In the genomic region with DNA sequence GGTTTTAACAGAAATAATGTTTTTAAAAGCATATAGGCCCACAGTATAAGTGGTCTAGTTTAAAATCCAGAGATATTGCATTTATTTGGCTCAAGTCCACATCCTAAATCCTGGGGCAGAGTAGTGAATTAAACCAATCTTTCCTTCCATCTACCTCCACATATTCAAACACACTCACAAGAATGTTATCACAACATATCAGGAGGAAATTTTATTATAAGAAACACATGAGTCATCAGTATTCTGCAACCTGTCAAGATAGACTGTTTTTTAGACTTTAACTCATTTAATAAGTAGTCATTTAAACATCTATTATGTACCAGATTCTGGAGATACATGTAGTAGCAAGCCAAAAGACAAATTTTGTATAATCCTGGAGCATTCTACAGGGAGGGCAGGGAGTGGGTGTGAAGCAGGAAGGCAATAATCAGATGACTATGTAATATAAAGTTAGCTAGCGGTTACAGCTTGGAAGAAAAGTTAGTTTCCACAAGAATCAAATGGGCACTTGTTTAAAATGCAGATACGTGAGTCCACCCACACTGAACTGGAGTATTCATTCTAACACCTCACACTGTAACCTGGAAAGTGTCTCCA, we compare ENCODE assay signal across 17 cellular contexts.
DNase-seq lines count a peak whose midpoint lies in the region; ATAC-seq, FAIRE-seq and TF ChIP-seq lines count a peak whose summit lies in the region.
"Had no signal": no experiment of that assay in that cellular context is flagged by ENCODE, and none has a peak within 500 bp of the region (broad histone marks: within the 10 kb centered on the region; RNA-seq: fewer than 3 reads in every experiment).

No MANE protein-coding gene starts in this region.

- H4K20me1 ChIP-seq in endothelial cell of umbilical vein (replicated peaks; ENCODE audit: control insufficient read depth, extremely low read depth, insufficient read depth, low read length): no peaks in the 10 kb centered on the region

- no peak for TF ChIP-seq CTCF in endothelial cell of umbilical vein (IDR thresholded peaks at IDR 0.05; ENCODE audit: extremely low read depth in 1 of 2, insufficient read depth in 1 of 2, low read depth in 1 of 2, low read length in 2 of 2)
- no peak for TF ChIP-seq CTCF in tibial artery (IDR thresholded peaks at IDR 0.05)
- no peak for TF ChIP-seq CTCF in BE2C (IDR thresholded peaks at IDR 0.05; ENCODE audit: low read depth, low read length)

- H3K79me2 ChIP-seq in endothelial cell of umbilical vein (ENCODE audit: control insufficient read depth, insufficient read depth, low read length): no peaks in the 10 kb centered on the region

- H3K27ac ChIP-seq in endothelial cell of umbilical vein (ENCODE audit: insufficient read depth, low read depth, low read length) (peak overlapping the region; percentile 18), muscle layer of duodenum (ENCODE audit: low read length) (peak overlapping the region; percentile 47), tibial artery (peak overlapping the region; percentile 58 to 67)
- H3K27ac ChIP-seq: ovary had no signal

- intact Hi-C loops in endothelial cell of umbilical vein (cut with micrococcal nuclease) (no loop called here), tibial artery (cut with DNase I; ENCODE audit: low total_unique reads) (no loop called here)

- ATAC-seq in GM18519 (IDR thresholded peaks at IDR 0.05; ENCODE audit: low FRiP score, unreplicated experiment): no peak
- ATAC-seq in stimulated activated naive CD8-positive, alpha-beta T cell treated with anti-CD3 and anti-CD28 coated beads, Interleukin-15, Interleukin-2, amounts not matched to agents 100 U/mL and 50 U/mL, for 24 hours: no peak
- ATAC-seq in HG03442 (IDR thresholded peaks at IDR 0.05; ENCODE audit: unreplicated experiment): no peak

- no TSS peak for BruUV-seq in endothelial cell of umbilical vein (replicated peaks; lab: Mats Ljungman, UMichigan)

- CTCF ChIA-PET in endothelial cell of umbilical vein (lab: Charles Lee): interaction anchor here (0.9 to 1.8 kb wide), 4 partner anchors 16 to 244 kb away, joined by 3 to 5 read pairs (median 4); no protein-coding TSS in a partner anchor

- H3K27me3 ChIP-seq in endothelial cell of umbilical vein (ENCODE audit: control insufficient read depth in 2 of 2, insufficient read depth in 2 of 2, low read length in 2 of 2): no peaks in the 10 kb centered on the region
- H3K27me3 ChIP-seq in muscle layer of duodenum (ENCODE audit: low read depth, low read length): no peaks in the 10 kb centered on the region
- H3K27me3 ChIP-seq in tibial artery: no peaks in the 10 kb centered on the region
- no peaks in the 10 kb centered on the region for H3K27me3 ChIP-seq in BE2C
- H3K27me3 ChIP-seq: heart right ventricle, ovary had no signal

- no peak for TF ChIP-seq POLR2A in endothelial cell of umbilical vein (IDR thresholded peaks at IDR 0.05; ENCODE audit: low read depth, low read length)

- FAIRE-seq in endothelial cell of umbilical vein (lab: Jason Lieb, UNC): no peak
- FAIRE-seq: D721Med, kidney had no signal

- no peaks in the 10 kb centered on the region for H3K9me1 ChIP-seq in endothelial cell of umbilical vein (replicated peaks; ENCODE audit: control insufficient read depth, extremely low read depth, insufficient read depth, low read length)

- no peak overlapping the region for H3K9ac ChIP-seq in endothelial cell of umbilical vein (replicated peaks; ENCODE audit: extremely low read depth, insufficient read depth, low read length)

- dilution Hi-C loops in endothelial cell of umbilical vein (cut with MboI; ENCODE audit: extremely low pct_ligation_motif_present, low sequenced_read_pairs): no loop called here

- H3K4me3 ChIP-seq in endothelial cell of umbilical vein (replicated peaks in 1 of 3; ENCODE audit: insufficient read depth in 1 of 3, low read depth in 1 of 3, low read length in 3 of 3) (no peak overlapping the region), muscle layer of duodenum (ENCODE audit: low read depth in 1 of 2, low read length in 2 of 2) (no peak overlapping the region), tibial artery (no peak overlapping the region), BE2C (ENCODE audit: low read depth, low read length) (no peak overlapping the region)
- H3K4me3 ChIP-seq: heart right ventricle, ovary had no signal

- no peaks in the 10 kb centered on the region for H3K36me3 ChIP-seq in endothelial cell of umbilical vein (ENCODE audit: control insufficient read depth in 2 of 2, extremely low read depth in 1 of 2, insufficient read depth in 2 of 2, low read length in 2 of 2)
- no peaks in the 10 kb centered on the region for H3K36me3 ChIP-seq in muscle layer of duodenum (ENCODE audit: control insufficient read depth in 1 of 2, insufficient read depth in 2 of 2, low read length in 2 of 2)
- no peaks in the 10 kb centered on the region for H3K36me3 ChIP-seq in tibial artery
- H3K36me3 ChIP-seq in BE2C: no peaks in the 10 kb centered on the region
- H3K36me3 ChIP-seq: heart right ventricle, ovary had no signal

- DNase-seq in M059J (ENCODE audit: low read depth) (peak; percentile 47), endothelial cell of umbilical vein (ENCODE audit: low read depth, low spot score) (peak; percentile 73), tibial artery (no peak), BE2C (no peak)
- DNase-seq in stimulated activated naive CD8-positive, alpha-beta T cell treated with anti-CD3 and anti-CD28 coated beads, Interleukin-15, Interleukin-2, amounts not matched to agents 100 U/mL and 50 U/mL, for 24 hours: no peak
- DNase-seq: activated CD4-positive, alpha-beta T cell treated with anti-CD3 and anti-CD28 coated beads for 4 hours; activated CD8-positive, alpha-beta memory T cell treated with anti-CD3 and anti-CD28 coated beads, Interleukin-2, amount 50 U/mL, for 48 hours; heart right ventricle; kidney; NCI-H1930; SIG-M5; T1000 had no signal

- H3K9me3 ChIP-seq in endothelial cell of umbilical vein (replicated peaks; ENCODE audit: control insufficient read depth, insufficient read depth, low read length): no peaks in the 10 kb centered on the region
- H3K9me3 ChIP-seq in muscle layer of duodenum (ENCODE audit: control insufficient read depth in 1 of 2, low read length in 2 of 2): no peaks in the 10 kb centered on the region
- H3K9me3 ChIP-seq in tibial artery: no peaks in the 10 kb centered on the region
- no peaks in the 10 kb centered on the region for H3K9me3 ChIP-seq in BE2C
- H3K9me3 ChIP-seq: ovary had no signal

- peak overlapping the region; percentile 82 for H3K4me2 ChIP-seq in endothelial cell of umbilical vein (ENCODE audit: insufficient read depth, low read length)

- POLR2A ChIA-PET in endothelial cell of umbilical vein (lab: Charles Lee): no interaction called here

- peaks cover 26% of the 10 kb centered on the region for H3K4me1 ChIP-seq in endothelial cell of umbilical vein (ENCODE audit: control insufficient read depth, extremely low read depth, insufficient read depth, low read length)
- peaks cover 11 to 13% of the 10 kb centered on the region in 2 donors for H3K4me1 ChIP-seq in muscle layer of duodenum (ENCODE audit: control insufficient read depth in 1 of 2, insufficient read depth in 2 of 2, low read length in 2 of 2)
- H3K4me1 ChIP-seq in tibial artery: peaks cover 0 to 51% (median 19%) of the 10 kb centered on the region in 4 donors
- H3K4me1 ChIP-seq in BE2C: peaks cover 16% of the 10 kb centered on the region; the same call in 1 of the 2 replicates

- H2AFZ ChIP-seq in endothelial cell of umbilical vein (ENCODE audit: low read depth, low read length): no peak overlapping the region

TF ChIP-seq in endothelial cell of umbilical vein, 7 proteins besides CTCF, POLR2A, EP300 and RAD21:
- TF ChIP-seq, protein P1, sequence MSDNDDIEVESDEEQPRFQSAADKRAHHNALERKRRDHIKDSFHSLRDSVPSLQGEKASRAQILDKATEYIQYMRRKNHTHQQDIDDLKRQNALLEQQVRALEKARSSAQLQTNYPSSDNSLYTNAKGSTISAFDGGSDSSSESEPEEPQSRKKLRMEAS (IDR thresholded peaks at IDR 0.05; ENCODE audit: insufficient read depth, insufficient read length): no peak
- TF ChIP-seq POLR2AphosphoS5 (IDR thresholded peaks at IDR 0.05; ENCODE audit: insufficient read depth, low read depth, low read length) (no peak), EZH2 (IDR thresholded peaks at IDR 0.05; ENCODE audit: borderline replicate concordance, low read depth, low read length, severe bottlenecking) (no peak), JUN (IDR thresholded peaks at IDR 0.05; ENCODE audit: borderline replicate concordance, insufficient read depth, insufficient read length, low read depth) (peak; percentile 56), GATA2 (IDR thresholded peaks at IDR 0.05; ENCODE audit: insufficient read depth, insufficient read length, low read depth, low read length) (peak; percentile 52), FOS (IDR thresholded peaks at IDR 0.05; ENCODE audit: borderline replicate concordance, insufficient read depth, low read length) (peak; percentile 36)

Comparison
In these comparisons a context has a peak if more than half of its experiments do, and no peak if none do; other contexts are left out.
1. DNase-seq: peak in M059J (single experiment) and endothelial cell of umbilical vein (single experiment); none in tibial artery (0 of 2), stimulated activated naive CD8-positive, alpha-beta T cell treated with anti-CD3 and anti-CD28 coated beads, Interleukin-15, Interleukin-2, amounts not matched to agents 100 U/mL and 50 U/mL, for 24 hours (single experiment) and BE2C (single experiment).
2. Peak in every context shown above with its lines, with median percentiles within 50 percentile points of each other: H3K27ac ChIP-seq.